In the genomic region with DNA sequence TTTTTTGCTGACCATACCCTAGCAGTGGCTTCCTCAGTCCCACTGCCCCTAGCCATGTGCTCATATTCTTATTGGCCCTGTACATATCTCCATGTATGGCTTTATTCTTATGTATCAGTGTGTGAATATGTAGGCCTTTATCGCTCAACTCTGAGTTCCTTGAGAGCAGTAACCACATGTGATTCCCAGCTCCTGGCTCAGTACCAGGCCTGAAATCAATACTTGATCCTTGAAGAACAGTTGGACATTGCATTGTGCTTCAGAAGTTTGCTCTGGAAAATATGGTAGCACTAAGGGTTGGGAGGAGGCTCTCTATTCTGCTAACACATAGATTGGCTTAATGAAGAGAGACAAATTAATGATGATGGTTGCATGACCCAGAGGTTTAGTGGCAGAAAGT, we compare ENCODE assay signal across 39 cellular contexts.
"Had no signal": no experiment of that assay in that cellular context is flagged by ENCODE, and none has a peak within 500 bp of the region (broad histone marks: within the 10 kb centered on the region; RNA-seq: fewer than 3 reads in every experiment).

No MANE protein-coding gene starts in this region.

- H3K27ac Mint-ChIP-seq: activated naive CD4-positive, alpha-beta T cell treated with anti-CD3 and anti-CD28 coated beads for 36 hours; activated naive CD4-positive, alpha-beta T cell treated with anti-CD3 and anti-CD28 coated beads, Interleukin-2, amount 50 U/mL, for 24 hours; activated naive CD4-positive, alpha-beta T cell treated with anti-CD3 and anti-CD28 coated beads, Interleukin-2, amount 50 U/mL, for 72 hours; activated naive CD8-positive, alpha-beta T cell; activated naive CD8-positive, alpha-beta T cell treated with anti-CD3 and anti-CD28 coated beads for 36 hours; activated naive CD8-positive, alpha-beta T cell treated with anti-CD3 and anti-CD28 coated beads, Interleukin-2, amount 10 ng/mL, durations not matched to agents 7 days and 5 days; activated naive CD8-positive, alpha-beta T cell treated with anti-CD3 and anti-CD28 coated beads, Interleukin-2, amount 50 U/mL, for 24 hours; activated T-cell treated with anti-CD3 and anti-CD28 coated beads, Interleukin-2, amount 50 U/mL, for 24 hours; activated T-cell treated with anti-CD3 and anti-CD28 coated beads, Interleukin-2, amount 50 U/mL, for 72 hours; activated T-helper 1 cell treated with anti-CD3 and anti-CD28 coated beads, Interleukin-12 subunit alpha, Interleukin-12 subunit beta, Interleukin-2, Interleukin-4 antibody, amounts not matched to agents 30 ng/mL and 10 ng/mL and 1 ng/mL, durations not matched to agents 14 hours and 24 hours and 36 hours; activated T-helper 17 cell treated with anti-CD3 and anti-CD28 coated beads, Interleukin-2, amount 50 U/mL, for 72 hours; activated T-helper 2 cell treated with anti-CD3 and anti-CD28 coated beads, Interferon-gamma antibody, Interleukin-2, Interleukin-4, amounts not matched to agents 10 μg/mL and 5 μg/mL and 100 μg/mL, durations not matched to agents 14 hours and 24 hours and 36 hours; brain had no signal

- ATAC-seq: activated naive CD4-positive, alpha-beta T cell treated with anti-CD3 and anti-CD28 coated beads, Interleukin-2, amount 50 U/mL, for 72 hours; activated naive CD8-positive, alpha-beta T cell treated with anti-CD3 and anti-CD28 coated beads, Interleukin-2, amount 50 U/mL, for 24 hours; activated T-cell treated with anti-CD3 and anti-CD28 coated beads, Interleukin-2, amount 50 U/mL, for 4 hours; activated T-cell treated with anti-CD3 and anti-CD28 coated beads, Interleukin-2, amount 50 U/mL, for 72 hours; activated T-helper 17 cell treated with anti-CD3 and anti-CD28 coated beads, Interleukin-2, amount 50 U/mL, for 72 hours had no signal

- H3K4me3 ChIP-seq: adrenal gland, ascending aorta, breast epithelium, cardiac muscle cell had no signal

- H3K27me3 Mint-ChIP-seq: activated T-cell treated with anti-CD3 and anti-CD28 coated beads, Interleukin-2, amount 50 U/mL, for 24 hours had no signal

- H3K9me3 ChIP-seq: adrenal gland, ascending aorta, breast epithelium had no signal

- H3K27ac ChIP-seq: adrenal gland, ascending aorta, brain microvascular endothelial cell, breast epithelium, cardiac muscle cell had no signal

- DNase-seq: activated effector memory CD4-positive, alpha-beta T cell treated with anti-CD3 and anti-CD28 coated beads, Interleukin-2, amount 50 U/mL, for 16 hours; activated effector memory CD4-positive, alpha-beta T cell treated with Interleukin-2 at 50 U/mL for 16 hours; activated gamma-delta T cell; activated gamma-delta T cell treated with Interleukin-2 at 50 U/mL for 16 hours; activated naive CD4-positive, alpha-beta T cell; activated naive CD4-positive, alpha-beta T cell treated with anti-CD3 and anti-CD28 coated beads for 36 hours; activated naive CD4-positive, alpha-beta T cell treated with anti-CD3 and anti-CD28 coated beads, Interleukin-2, amount 50 U/mL, for 16 hours; activated naive CD4-positive, alpha-beta T cell treated with Interleukin-2 at 50 U/mL for 16 hours; activated naive CD8-positive, alpha-beta T cell treated with anti-CD3 and anti-CD28 coated beads for 36 hours; activated naive CD8-positive, alpha-beta T cell treated with anti-CD3 and anti-CD28 coated beads, Interleukin-2, amount 10 ng/mL, durations not matched to agents 7 days and 5 days; activated naive CD8-positive, alpha-beta T cell treated with anti-CD3 and anti-CD28 coated beads, Interleukin-2, amount 50 U/mL, for 24 hours; activated T-cell treated with anti-CD3 and anti-CD28 coated beads for 4 hours; activated T-cell treated with anti-CD3 and anti-CD28 coated beads, Interleukin-2, amount 50 U/mL, for 1 hour; activated T-cell treated with anti-CD3 and anti-CD28 coated beads, Interleukin-2, amount 50 U/mL, for 24 hours; activated T-cell treated with anti-CD3 and anti-CD28 coated beads, Interleukin-2, amount 50 U/mL, for 4 hours; activated T-cell treated with anti-CD3 and anti-CD28 coated beads, Interleukin-2, amount 50 U/mL, for 48 hours; activated T-cell treated with anti-CD3 and anti-CD28 coated beads, Interleukin-2, amount 50 U/mL, for 72 hours; adrenal gland; amniotic stem cell; amygdala; anterior cingulate cortex; aorta; brain microvascular endothelial cell; caudate nucleus; central memory CD4-positive, alpha-beta T cell; cerebellar nuclear complex had no signal

- H3K4me3 Mint-ChIP-seq: activated naive CD4-positive, alpha-beta T cell treated with anti-CD3 and anti-CD28 coated beads for 36 hours; activated naive CD4-positive, alpha-beta T cell treated with anti-CD3 and anti-CD28 coated beads, Interleukin-2, amount 50 U/mL, for 24 hours; activated naive CD8-positive, alpha-beta T cell; activated naive CD8-positive, alpha-beta T cell treated with anti-CD3 and anti-CD28 coated beads for 36 hours; activated naive CD8-positive, alpha-beta T cell treated with anti-CD3 and anti-CD28 coated beads, Interleukin-2, amount 10 ng/mL, durations not matched to agents 7 days and 5 days; activated naive CD8-positive, alpha-beta T cell treated with anti-CD3 and anti-CD28 coated beads, Interleukin-2, amount 50 U/mL, for 24 hours; activated T-cell treated with anti-CD3 and anti-CD28 coated beads, Interleukin-2, amount 50 U/mL, for 24 hours; activated T-cell treated with anti-CD3 and anti-CD28 coated beads, Interleukin-2, amount 50 U/mL, for 4 hours; activated T-cell treated with anti-CD3 and anti-CD28 coated beads, Interleukin-2, amount 50 U/mL, for 72 hours; activated T-helper 1 cell treated with anti-CD3 and anti-CD28 coated beads, Interleukin-12 subunit alpha, Interleukin-12 subunit beta, Interleukin-2, Interleukin-4 antibody, amounts not matched to agents 30 ng/mL and 10 ng/mL and 1 ng/mL, durations not matched to agents 14 hours and 24 hours and 36 hours; activated T-helper 17 cell treated with anti-CD3 and anti-CD28 coated beads, Interleukin-2, amount 50 U/mL, for 72 hours; brain; central memory CD8-positive, alpha-beta T cell had no signal

- H3K27me3 ChIP-seq: adrenal gland, ascending aorta, brain microvascular endothelial cell, breast epithelium, cardiac muscle cell had no signal

- H3K36me3 Mint-ChIP-seq: activated naive CD4-positive, alpha-beta T cell treated with anti-CD3 and anti-CD28 coated beads, Interleukin-2, amount 50 U/mL, for 24 hours; activated naive CD4-positive, alpha-beta T cell treated with anti-CD3 and anti-CD28 coated beads, Interleukin-2, amount 50 U/mL, for 72 hours; activated naive CD8-positive, alpha-beta T cell; activated naive CD8-positive, alpha-beta T cell treated with anti-CD3 and anti-CD28 coated beads for 36 hours; activated naive CD8-positive, alpha-beta T cell treated with anti-CD3 and anti-CD28 coated beads, Interleukin-2, amount 10 ng/mL, durations not matched to agents 7 days and 5 days; brain had no signal

- H3K36me3 ChIP-seq: adrenal gland, ascending aorta, brain microvascular endothelial cell, breast epithelium, cardiac muscle cell had no signal

- H3K4me1 Mint-ChIP-seq: activated naive CD4-positive, alpha-beta T cell treated with anti-CD3 and anti-CD28 coated beads, Interleukin-2, amount 50 U/mL, for 24 hours; activated naive CD8-positive, alpha-beta T cell treated with anti-CD3 and anti-CD28 coated beads for 36 hours; activated naive CD8-positive, alpha-beta T cell treated with anti-CD3 and anti-CD28 coated beads, Interleukin-2, amount 10 ng/mL, durations not matched to agents 7 days and 5 days; activated naive CD8-positive, alpha-beta T cell treated with anti-CD3 and anti-CD28 coated beads, Interleukin-2, amount 50 U/mL, for 24 hours; activated T-helper 17 cell treated with anti-CD3 and anti-CD28 coated beads, Interleukin-2, amount 50 U/mL, for 72 hours; brain; central memory CD8-positive, alpha-beta T cell had no signal

- FAIRE-seq: astrocyte, bronchial epithelial cell had no signal

- H3K4me1 ChIP-seq: adrenal gland, ascending aorta, breast epithelium had no signal

- H3K9me3 Mint-ChIP-seq: activated naive CD4-positive, alpha-beta T cell treated with anti-CD3 and anti-CD28 coated beads, Interleukin-2, amount 50 U/mL, for 24 hours; activated naive CD8-positive, alpha-beta T cell treated with anti-CD3 and anti-CD28 coated beads, Interleukin-2, amount 10 ng/mL, durations not matched to agents 7 days and 5 days; activated naive CD8-positive, alpha-beta T cell treated with anti-CD3 and anti-CD28 coated beads, Interleukin-2, amount 50 U/mL, for 24 hours; activated T-cell treated with anti-CD3 and anti-CD28 coated beads, Interleukin-2, amount 50 U/mL, for 4 hours; activated T-helper 1 cell treated with anti-CD3 and anti-CD28 coated beads, Interleukin-12 subunit alpha, Interleukin-12 subunit beta, Interleukin-2, Interleukin-4 antibody, amounts not matched to agents 30 ng/mL and 10 ng/mL and 1 ng/mL, durations not matched to agents 14 hours and 24 hours and 36 hours; activated T-helper 2 cell treated with anti-CD3 and anti-CD28 coated beads, Interferon-gamma antibody, Interleukin-2, Interleukin-4, amounts not matched to agents 10 μg/mL and 5 μg/mL and 100 μg/mL, durations not matched to agents 14 hours and 24 hours and 36 hours; brain had no signal
